In genomic region chr7:92788559-92789183, GRCh38 we compare ENCODE assay signal across 3 cellular contexts.
TF ChIP-seq lines count a peak whose summit lies in the region.

No MANE protein-coding gene starts in this region.

TF ChIP-seq in SK-N-SH, 30 proteins besides CTCF, POLR2A, EP300 and RAD21 (continued from another document):
- 0 out of 2 replicates have a peak, but pooled peaks have one; percentile 8 for TF ChIP-seq USF1 (IDR thresholded peaks at IDR 0.05; ENCODE audit: borderline replicate concordance, low read depth)
TF ChIP-seq in SK-N-SH: peak in this region for 1.

TF ChIP-seq in SK-N-SH treated with all-trans-retinoic acid at 6 μM for 48 hours, 23 proteins besides CTCF, POLR2A, EP300 and RAD21 (continued from another document):
- TF ChIP-seq PATZ1 (CRISPR knock-in tag; IDR thresholded peaks at IDR 0.05; ENCODE audit: borderline replicate concordance) = no peak
- TF ChIP-seq ZFP3 (CRISPR knock-in tag; IDR thresholded peaks at IDR 0.05) = no peak
- no peak for TF ChIP-seq GLIS3 (CRISPR knock-in tag; IDR thresholded peaks at IDR 0.05)
- TF ChIP-seq ESRRG (CRISPR knock-in tag; IDR thresholded peaks at IDR 0.05) = no peak
- no peak for TF ChIP-seq SNAI2 (CRISPR knock-in tag; IDR thresholded peaks at IDR 0.05)
- no peak for TF ChIP-seq OSR1 (CRISPR knock-in tag; IDR thresholded peaks at IDR 0.05)
- no peak for TF ChIP-seq BACH2 (CRISPR knock-in tag; IDR thresholded peaks at IDR 0.05; ENCODE audit: borderline replicate concordance)
- TF ChIP-seq ISL1 (CRISPR knock-in tag; IDR thresholded peaks at IDR 0.05) = no peak
- TF ChIP-seq POU6F1 (CRISPR knock-in tag; IDR thresholded peaks at IDR 0.05; ENCODE audit: borderline replicate concordance, low read depth) = no peak
- no peak for TF ChIP-seq ZNF565 (CRISPR knock-in tag; conservative IDR thresholded peaks at IDR 0.05; ENCODE audit: low read depth)
- TF ChIP-seq PPARA (CRISPR knock-in tag; IDR thresholded peaks at IDR 0.05; ENCODE audit: borderline replicate concordance) = no peak
TF ChIP-seq in SK-N-SH treated with all-trans-retinoic acid at 6 μM for 48 hours: peak in this region for 0.

TF ChIP-seq in endothelial cell of umbilical vein, 7 proteins besides CTCF, POLR2A, EP300 and RAD21 (continued from another document):
- TF ChIP-seq EZH2 (IDR thresholded peaks at IDR 0.05; ENCODE audit: borderline replicate concordance, low read depth, low read length, severe bottlenecking) (no peak), GATA2 (IDR thresholded peaks at IDR 0.05; ENCODE audit: insufficient read depth, insufficient read length, low read depth, low read length) (no peak), JUN (IDR thresholded peaks at IDR 0.05; ENCODE audit: borderline replicate concordance, insufficient read depth, insufficient read length, low read depth) (no peak), FOS (IDR thresholded peaks at IDR 0.05; ENCODE audit: borderline replicate concordance, insufficient read depth, low read length) (no peak), MAX (IDR thresholded peaks at IDR 0.05; ENCODE audit: insufficient read depth, insufficient read length) (no peak), MYC (IDR thresholded peaks at IDR 0.05; ENCODE audit: low read depth, low read length) (no peak)
